In genomic region chr5:17441351-17441750, GRCh38 we compare ENCODE assay signal across 27 cellular contexts. TPM values are rescaled to one million over a fixed set of nuclear protein-coding genes. Genes with fewer than 3 reads are reported as not detected.
A peak's percentile ranks its signal among the peaks of the same experiment; 100 is the strongest.
DNase-seq lines count a peak whose midpoint lies in the region; ATAC-seq and TF ChIP-seq lines count a peak whose summit lies in the region.
"Had no signal": no experiment of that assay in that cellular context is flagged by ENCODE, and none has a peak within 500 bp of the region (broad histone marks: within the 10 kb centered on the region; RNA-seq: fewer than 3 reads in every experiment).

No MANE protein-coding gene starts in this region.

- TF ChIP-seq CTCF in AG09319 (IDR thresholded peaks at IDR 0.05; ENCODE audit: low read depth, low read length): no peak
- TF ChIP-seq CTCF in brain microvascular endothelial cell (IDR thresholded peaks at IDR 0.05; ENCODE audit: low read depth, low read length, missing control alignments): no peak
- TF ChIP-seq CTCF in neutrophil (IDR thresholded peaks at IDR 0.05): no peak

- in situ Hi-C loops in brain microvascular endothelial cell (cut with HindIII; ENCODE audit: low pct_ligation_motif_present, low sequenced_read_pairs): no loop called here

- ATAC-seq in HG03159 (IDR thresholded peaks at IDR 0.05; ENCODE audit: unreplicated experiment): no peak
- ATAC-seq in stimulated activated naive CD8-positive, alpha-beta T cell treated with anti-CD3 and anti-CD28 coated beads, Interleukin-15, Interleukin-2, amounts not matched to agents 100 U/mL and 50 U/mL, for 24 hours: no peak
- ATAC-seq: effector memory CD8-positive, alpha-beta T cell; GM12878; HCT116 had no signal

- peak; percentile 22 for DNase-seq in AG09319 (ENCODE audit: extremely low read depth, low read depth)
- peak; percentile 66 for DNase-seq in HT1080 (ENCODE audit: low read depth)
- peak; percentile 90 for DNase-seq in brain microvascular endothelial cell
- no peak for DNase-seq in NCI-H1105 treated with DMSO at 0.1 percent for 48 hours (lab: John Stamatoyannopoulos, UW)
- no peak for DNase-seq in RPMI8226
- DNase-seq in stimulated activated naive CD8-positive, alpha-beta T cell treated with anti-CD3 and anti-CD28 coated beads, Interleukin-15, Interleukin-2, amounts not matched to agents 100 U/mL and 50 U/mL, for 24 hours: no peak
- DNase-seq: activated CD4-positive, CD25-positive, alpha-beta regulatory T cell; activated CD8-positive, alpha-beta memory T cell treated with anti-CD3 and anti-CD28 coated beads for 24 hours; activated naive CD8-positive, alpha-beta T cell treated with anti-CD3 and anti-CD28 coated beads for 36 hours; cerebellar nuclear complex; effector memory CD8-positive, alpha-beta T cell; foreskin fibroblast; NCI-H1436; NCI-H82; nephron progenitor cell; stimulated activated naive CD4-positive, alpha-beta T cell; transverse colon had no signal

- H3K36me3 ChIP-seq in brain microvascular endothelial cell (replicated peaks): no peaks in the 10 kb centered on the region
- H3K36me3 ChIP-seq in neutrophil: no peaks in the 10 kb centered on the region
- H3K36me3 ChIP-seq: transverse colon had no signal

- no peaks in the 10 kb centered on the region for H3K9me3 ChIP-seq in neutrophil

- no peak overlapping the region for H3K27ac ChIP-seq in brain microvascular endothelial cell
- peak overlapping the region; percentile 95 for H3K27ac ChIP-seq in neutrophil
- H3K27ac ChIP-seq: transverse colon had no signal

- no peaks in the 10 kb centered on the region for H3K27me3 ChIP-seq in brain microvascular endothelial cell (replicated peaks)
- H3K27me3 ChIP-seq in neutrophil: no peaks in the 10 kb centered on the region
- H3K27me3 ChIP-seq: transverse colon had no signal

- H3K4me3 ChIP-seq in brain microvascular endothelial cell (ENCODE audit: low read depth, low read length): no peak overlapping the region
- no peak overlapping the region for H3K4me3 ChIP-seq in neutrophil (ENCODE audit: low read depth in 1 of 2, low read length in 1 of 2)
- H3K4me3 ChIP-seq: GM12878, transverse colon had no signal

- H3K4me1 ChIP-seq in neutrophil (ENCODE audit: control insufficient read depth in 1 of 2, insufficient read depth in 1 of 2, low read depth in 1 of 2, low read length in 1 of 2): peaks cover 96 to 100% of the 10 kb centered on the region in 2 experiments

RNA-seq across cellular contexts. Expression of gene TAF11L2, which starts 56.7 kb away (rescaled TPM):
- total RNA-seq in HT1080 (2014; rRNA removed; shearing (Covaris generic)): not detected in 2 replicates
- not detected in 2 replicates for polyA plus RNA-seq in HT1080 (2015; cell fraction: cytosol; rRNA removed)
- polyA plus RNA-seq in HT1080 (2015; cell fraction: nucleus; rRNA removed): not detected in 2 replicates
- total RNA-seq: activated naive CD8-positive, alpha-beta T cell treated with anti-CD3 and anti-CD28 coated beads for 36 hours; activated T-helper 1 cell treated with anti-CD3 and anti-CD28 coated beads, Interleukin-12 subunit alpha, Interleukin-12 subunit beta, Interleukin-2, Interleukin-4 antibody, amounts not matched to agents 30 ng/mL and 10 ng/mL and 1 ng/mL, durations not matched to agents 14 hours and 24 hours and 36 hours; GM12878; HT-29; mesenteric fat pad; SK-MEL-5; T-helper 2 cell treated with Interferon-gamma antibody and Interleukin-4, amounts not matched to agents 100 ng/mL and 5 ng/mL, for 36 hours; transverse colon had no signal
- polyA plus RNA-seq: BJ, GM12878 had no signal

Comparison
In these comparisons a context has a peak if more than half of its experiments do, and no peak if none do; other contexts are left out.
1. DNase-seq: peak in AG09319 (single experiment), HT1080 (single experiment) and brain microvascular endothelial cell (single experiment); none in NCI-H1105 treated with DMSO at 0.1 percent for 48 hours (single experiment), RPMI8226 (single experiment) and stimulated activated naive CD8-positive, alpha-beta T cell treated with anti-CD3 and anti-CD28 coated beads, Interleukin-15, Interleukin-2, amounts not matched to agents 100 U/mL and 50 U/mL, for 24 hours (single experiment).